In genomic region chr4:88189418-88189738, GRCh38 we compare ENCODE assay signal across 20 cellular contexts. TPM values are rescaled to one million over a fixed set of nuclear protein-coding genes. Genes with fewer than 3 reads are reported as not detected.
DNase-seq lines count a peak whose midpoint lies in the region; TF ChIP-seq lines count a peak whose summit lies in the region.
"Had no signal": no experiment of that assay in that cellular context is flagged by ENCODE, and none has a peak within 500 bp of the region (broad histone marks: within the 10 kb centered on the region; RNA-seq: fewer than 3 reads in every experiment).

No MANE protein-coding gene starts in this region.

- H2AFZ ChIP-seq in mammary epithelial cell (ENCODE audit: low read depth, low read length) (no peak overlapping the region), hepatocyte (no peak overlapping the region)

- BruUV-seq in mammary epithelial cell (replicated peaks; lab: Mats Ljungman, UMichigan) (no TSS peak), MCF 10A (replicated peaks; lab: Mats Ljungman, UMichigan) (no TSS peak)

- no peaks in the 10 kb centered on the region for H3K4me1 Mint-ChIP-seq in MCF 10A (ENCODE audit: insufficient read depth, unreplicated experiment)
- H3K4me1 Mint-ChIP-seq: CD14-positive monocyte had no signal

- H3K79me2 ChIP-seq in mammary epithelial cell (ENCODE audit: insufficient read depth, low read length) (no peaks in the 10 kb centered on the region), hepatocyte (no peaks in the 10 kb centered on the region)

- H3K9me3 ChIP-seq in mammary epithelial cell (replicated peaks; ENCODE audit: insufficient read depth, low read length) (peaks cover 2% of the 10 kb centered on the region), hepatocyte (ENCODE audit: low read depth) (no peaks in the 10 kb centered on the region)
- H3K9me3 ChIP-seq: BE2C, HAP-1 had no signal

- H4K20me1 ChIP-seq in mammary epithelial cell (ENCODE audit: insufficient read depth, low read length) = no peaks in the 10 kb centered on the region
- H4K20me1 ChIP-seq in hepatocyte (ENCODE audit: insufficient read depth, poor library complexity, severe bottlenecking) = no peaks in the 10 kb centered on the region
- H4K20me1 ChIP-seq: BLaER1 treated with 17β-estradiol and CSF1 and Interleukin-3, amounts not matched to agents 10 nM and 100 nM had no signal

- in situ Hi-C loops in mammary epithelial cell (cut with MboI; ENCODE audit: low sequenced_read_pairs in 2 of 2) = no loop called here

- H3K4me3 Mint-ChIP-seq in MCF 10A (ENCODE audit: unreplicated experiment) = no peak overlapping the region
- H3K4me3 Mint-ChIP-seq: CD14-positive monocyte; CD4-positive, alpha-beta T cell had no signal

- no peak overlapping the region for H3K27ac Mint-ChIP-seq in MCF 10A (ENCODE audit: low read depth, unreplicated experiment)
- H3K27ac Mint-ChIP-seq: CD4-positive, alpha-beta T cell had no signal

- no peak overlapping the region for H3K9ac ChIP-seq in mammary epithelial cell (ENCODE audit: insufficient read depth, low read length)
- H3K9ac ChIP-seq: BLaER1 treated with 17β-estradiol and CSF1 and Interleukin-3, amounts not matched to agents 10 nM and 100 nM had no signal

- no peaks in the 10 kb centered on the region for H3K36me3 ChIP-seq in mammary epithelial cell (ENCODE audit: insufficient read depth, low read length)
- no peaks in the 10 kb centered on the region for H3K36me3 ChIP-seq in hepatocyte (replicated peaks; ENCODE audit: insufficient read depth, low read depth)
- H3K36me3 ChIP-seq: BE2C; BLaER1 treated with 17β-estradiol and CSF1 and Interleukin-3, amounts not matched to agents 10 nM and 100 nM; HAP-1 had no signal

- 92% methylated on average over 1 of the region's 1 CpG for WGBS in mammary epithelial cell (ENCODE audit: low coverage, missing lambda C conversion rate)
- 83% methylated on average over 1 of the region's 1 CpG for WGBS in hepatocyte (ENCODE audit: low lambda C conversion rate, missing lambda C conversion rate)

- H3K4me2 ChIP-seq in mammary epithelial cell (ENCODE audit: insufficient read depth, low read depth, low read length) (peak overlapping the region; percentile 4), hepatocyte (peak overlapping the region; percentile 14)

- H3K27ac ChIP-seq in mammary epithelial cell (ENCODE audit: insufficient read depth, low read depth, low read length) (no peak overlapping the region), VCaP (peak overlapping the region; percentile 44), hepatocyte (no peak overlapping the region)
- H3K27ac ChIP-seq: 22Rv1 had no signal

- no peaks in the 10 kb centered on the region for H3K9me2 ChIP-seq in hepatocyte (replicated peaks; ENCODE audit: insufficient read depth)

- POLR2A ChIA-PET in MCF 10A (lab: Yijun Ruan, JAX) = interaction anchor here (1.1 kb wide), 1 partner anchor 10 kb away, joined by 3 read pairs; no protein-coding TSS in a partner anchor

- intact Hi-C loops in mammary epithelial cell (cut with micrococcal nuclease) (no loop called here), MCF 10A (cut with micrococcal nuclease) (no loop called here)

- H3K4me1 ChIP-seq in mammary epithelial cell (ENCODE audit: insufficient read depth, low read length) = no peaks in the 10 kb centered on the region
- peaks cover 11% of the 10 kb centered on the region for H3K4me1 ChIP-seq in hepatocyte (ENCODE audit: insufficient read depth)
- H3K4me1 ChIP-seq: BE2C had no signal

- CTCF ChIA-PET in mammary epithelial cell (lab: Charles Lee; ENCODE audit: low non-redundant PET) (no interaction called here), MCF 10A (lab: Yijun Ruan, JAX) (interaction anchor here (1.1 kb wide), 1 partner anchor 326 kb away, joined by 4 read pairs; no protein-coding TSS in a partner anchor)

- H3K27me3 Mint-ChIP-seq in MCF 10A (ENCODE audit: insufficient read depth, unreplicated experiment) = no peaks in the 10 kb centered on the region
- H3K27me3 Mint-ChIP-seq: CD4-positive, alpha-beta T cell had no signal

- H3K9me3 Mint-ChIP-seq in MCF 10A (ENCODE audit: unreplicated experiment) = no peaks in the 10 kb centered on the region
- H3K9me3 Mint-ChIP-seq: CD4-positive, alpha-beta T cell; CD8-positive, alpha-beta memory T cell had no signal

- DNase-seq in mammary epithelial cell (no peak), MCF 10A (ENCODE audit: unreplicated experiment) (no peak), hepatocyte (ENCODE audit: low spot score) (no peak), globus pallidus (ENCODE audit: low spot score) (no peak)
- DNase-seq in activated naive CD4-positive, alpha-beta T cell treated with anti-CD3 and anti-CD28 coated beads, Interleukin-2, amount 50 U/mL, for 16 hours = no peak
- DNase-seq: ACHN; AML-193; BE2C; Calu3; CD4-positive, alpha-beta T cell; CD8-positive, alpha-beta memory T cell; DMS53; DMS79 treated with DMSO at 0.1 percent for 48 hours; GF-D8; GOT3 had no signal

- H3K36me3 Mint-ChIP-seq in MCF 10A (ENCODE audit: insufficient read depth, unreplicated experiment) = no peaks in the 10 kb centered on the region
- H3K36me3 Mint-ChIP-seq: CD14-positive monocyte; CD8-positive, alpha-beta memory T cell had no signal

- TF ChIP-seq CTCF in mammary epithelial cell (conservative IDR thresholded peaks at IDR 0.05 in 1 of 2, IDR thresholded peaks at IDR 0.05 in 1 of 2; ENCODE audit: extremely low read depth in 1 of 2, insufficient read depth in 1 of 2, low read depth in 1 of 2, low read length in 2 of 2) (no peak), MCF 10A (IDR thresholded peaks at IDR 0.05; ENCODE audit: unreplicated experiment) (no peak), VCaP (conservative IDR thresholded peaks at IDR 0.05) (no peak), hepatocyte (IDR thresholded peaks at IDR 0.05; ENCODE audit: poor library complexity) (no peak)

- dilution Hi-C loops in mammary epithelial cell (cut with HindIII; ENCODE audit: low sequenced_read_pairs) = no loop called here

- H3K27me3 ChIP-seq in mammary epithelial cell (ENCODE audit: insufficient read depth, low read length) (no peaks in the 10 kb centered on the region), hepatocyte (no peaks in the 10 kb centered on the region)
- H3K27me3 ChIP-seq: BLaER1 treated with 17β-estradiol and CSF1 and Interleukin-3, amounts not matched to agents 10 nM and 100 nM had no signal

- H3K4me3 ChIP-seq in mammary epithelial cell (replicated peaks in 1 of 3; ENCODE audit: insufficient read depth in 1 of 3, low read depth in 2 of 3, low read length in 3 of 3) (no peak overlapping the region), hepatocyte (no peak overlapping the region)
- H3K4me3 ChIP-seq: BLaER1 treated with 17β-estradiol and CSF1 and Interleukin-3, amounts not matched to agents 10 nM and 100 nM; HAP-1 had no signal

RNA-seq across cellular contexts. Expression of gene ABCG2, which starts 30.9 kb away (rescaled TPM):
- total RNA-seq in mammary epithelial cell (1 to 10 TPM; 2.5 to 5.4 TPM), MCF 10A (2022) (0.07 and 0.12 TPM in 2 replicates), hepatocyte (10.0 and 11.6 TPM in 2 replicates)
- polyA plus RNA-seq in mammary epithelial cell (3.1 TPM), hepatocyte (3.7 and 3.9 TPM in 2 replicates)
- polyA minus RNA-seq in mammary epithelial cell = 2.1 TPM
- total RNA-seq: CD4-positive, alpha-beta T cell had no signal
- polyA plus RNA-seq: CD14-positive monocyte had no signal
